Comparison of ENCODE assay signal across 1 cellular context in genomic region chr6:167422934-167423333, GRCh38.
A peak's percentile ranks its signal among the peaks of the same experiment; 100 is the strongest.
TF ChIP-seq lines count a peak whose summit lies in the region.

No MANE protein-coding gene starts in this region.

TF ChIP-seq in HepG2, 621 proteins besides CTCF, POLR2A, EP300 and RAD21 (continued from another document):
- TF ChIP-seq ZBTB33 (CRISPR knock-in tag; IDR thresholded peaks at IDR 0.05) = peak; percentile 93
TF ChIP-seq in HepG2: peak in this region for 8.
